In the genomic region with DNA sequence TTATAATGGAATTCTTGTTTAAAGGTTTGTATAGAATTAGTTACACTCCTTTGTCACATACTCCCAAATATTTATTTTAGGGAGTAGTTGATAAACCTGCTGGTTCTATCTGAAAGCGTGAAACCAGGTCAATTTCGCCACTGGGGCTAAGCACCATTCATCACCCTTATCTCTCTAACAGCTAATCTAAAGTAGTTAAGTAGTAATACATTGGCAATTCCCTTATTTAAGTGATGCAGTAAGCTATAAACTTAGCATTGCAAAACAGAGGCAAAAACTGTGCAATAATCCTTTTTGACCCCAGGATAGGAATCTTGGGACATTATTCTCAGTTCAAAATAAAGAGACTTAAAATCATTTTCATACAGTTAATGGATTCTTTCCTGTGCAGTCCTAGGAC, we compare ENCODE assay signal across 1 cellular context.
TF ChIP-seq lines count a peak whose summit lies in the region.

No MANE protein-coding gene starts in this region.

TF ChIP-seq in GM23338, 12 proteins besides CTCF, POLR2A, EP300 and RAD21 (continued from another document):
- TF ChIP-seq, protein P1, sequence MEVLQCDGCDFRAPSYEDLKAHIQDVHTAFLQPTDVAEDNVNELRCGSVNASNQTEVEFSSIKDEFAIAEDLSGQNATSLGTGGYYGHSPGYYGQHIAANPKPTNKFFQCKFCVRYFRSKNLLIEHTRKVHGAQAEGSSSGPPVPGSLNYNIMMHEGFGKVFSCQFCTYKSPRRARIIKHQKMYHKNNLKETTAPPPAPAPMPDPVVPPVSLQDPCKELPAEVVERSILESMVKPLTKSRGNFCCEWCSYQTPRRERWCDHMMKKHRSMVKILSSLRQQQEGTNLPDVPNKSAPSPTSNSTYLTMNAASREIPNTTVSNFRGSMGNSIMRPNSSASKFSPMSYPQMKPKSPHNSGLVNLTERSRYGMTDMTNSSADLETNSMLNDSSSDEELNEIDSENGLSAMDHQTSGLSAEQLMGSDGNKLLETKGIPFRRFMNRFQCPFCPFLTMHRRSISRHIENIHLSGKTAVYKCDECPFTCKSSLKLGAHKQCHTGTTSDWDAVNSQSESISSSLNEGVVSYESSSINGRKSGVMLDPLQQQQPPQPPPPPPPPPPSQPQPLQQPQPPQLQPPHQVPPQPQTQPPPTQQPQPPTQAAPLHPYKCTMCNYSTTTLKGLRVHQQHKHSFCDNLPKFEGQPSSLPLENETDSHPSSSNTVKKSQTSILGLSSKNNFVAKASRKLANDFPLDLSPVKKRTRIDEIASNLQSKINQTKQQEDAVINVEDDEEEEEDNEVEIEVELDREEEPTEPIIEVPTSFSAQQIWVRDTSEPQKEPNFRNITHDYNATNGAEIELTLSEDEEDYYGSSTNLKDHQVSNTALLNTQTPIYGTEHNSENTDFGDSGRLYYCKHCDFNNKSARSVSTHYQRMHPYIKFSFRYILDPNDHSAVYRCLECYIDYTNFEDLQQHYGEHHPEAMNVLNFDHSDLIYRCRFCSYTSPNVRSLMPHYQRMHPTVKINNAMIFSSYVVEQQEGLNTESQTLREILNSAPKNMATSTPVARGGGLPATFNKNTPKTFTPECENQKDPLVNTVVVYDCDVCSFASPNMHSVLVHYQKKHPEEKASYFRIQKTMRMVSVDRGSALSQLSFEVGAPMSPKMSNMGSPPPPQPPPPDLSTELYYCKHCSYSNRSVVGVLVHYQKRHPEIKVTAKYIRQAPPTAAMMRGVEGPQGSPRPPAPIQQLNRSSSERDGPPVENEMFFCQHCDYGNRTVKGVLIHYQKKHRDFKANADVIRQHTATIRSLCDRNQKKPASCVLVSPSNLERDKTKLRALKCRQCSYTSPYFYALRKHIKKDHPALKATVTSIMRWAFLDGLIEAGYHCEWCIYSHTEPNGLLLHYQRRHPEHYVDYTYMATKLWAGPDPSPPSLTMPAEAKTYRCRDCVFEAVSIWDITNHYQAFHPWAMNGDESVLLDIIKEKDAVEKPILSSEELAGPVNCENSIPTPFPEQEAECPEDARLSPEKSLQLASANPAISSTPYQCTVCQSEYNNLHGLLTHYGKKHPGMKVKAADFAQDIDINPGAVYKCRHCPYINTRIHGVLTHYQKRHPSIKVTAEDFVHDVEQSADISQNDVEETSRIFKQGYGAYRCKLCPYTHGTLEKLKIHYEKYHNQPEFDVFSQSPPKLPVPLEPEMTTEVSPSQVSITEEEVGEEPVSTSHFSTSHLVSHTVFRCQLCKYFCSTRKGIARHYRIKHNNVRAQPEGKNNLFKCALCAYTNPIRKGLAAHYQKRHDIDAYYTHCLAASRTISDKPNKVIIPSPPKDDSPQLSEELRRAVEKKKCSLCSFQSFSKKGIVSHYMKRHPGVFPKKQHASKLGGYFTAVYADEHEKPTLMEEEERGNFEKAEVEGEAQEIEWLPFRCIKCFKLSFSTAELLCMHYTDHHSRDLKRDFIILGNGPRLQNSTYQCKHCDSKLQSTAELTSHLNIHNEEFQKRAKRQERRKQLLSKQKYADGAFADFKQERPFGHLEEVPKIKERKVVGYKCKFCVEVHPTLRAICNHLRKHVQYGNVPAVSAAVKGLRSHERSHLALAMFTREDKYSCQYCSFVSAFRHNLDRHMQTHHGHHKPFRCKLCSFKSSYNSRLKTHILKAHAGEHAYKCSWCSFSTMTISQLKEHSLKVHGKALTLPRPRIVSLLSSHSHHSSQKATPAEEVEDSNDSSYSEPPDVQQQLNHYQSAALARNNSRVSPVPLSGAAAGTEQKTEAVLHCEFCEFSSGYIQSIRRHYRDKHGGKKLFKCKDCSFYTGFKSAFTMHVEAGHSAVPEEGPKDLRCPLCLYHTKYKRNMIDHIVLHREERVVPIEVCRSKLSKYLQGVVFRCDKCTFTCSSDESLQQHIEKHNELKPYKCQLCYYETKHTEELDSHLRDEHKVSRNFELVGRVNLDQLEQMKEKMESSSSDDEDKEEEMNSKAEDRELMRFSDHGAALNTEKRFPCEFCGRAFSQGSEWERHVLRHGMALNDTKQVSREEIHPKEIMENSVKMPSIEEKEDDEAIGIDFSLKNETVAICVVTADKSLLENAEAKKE (CRISPR knock-in tag; IDR thresholded peaks at IDR 0.05), result no peak
- TF ChIP-seq JUNB (IDR thresholded peaks at IDR 0.05; ENCODE audit: unreplicated experiment) (no peak), ZNF331 (CRISPR knock-in tag; IDR thresholded peaks at IDR 0.05; ENCODE audit: low read depth) (no peak), ZNF114 (CRISPR knock-in tag; IDR thresholded peaks at IDR 0.05) (no peak), NANOG (IDR thresholded peaks at IDR 0.05; ENCODE audit: borderline replicate concordance) (no peak), POLR2AphosphoS5 (IDR thresholded peaks at IDR 0.05; ENCODE audit: low read depth) (no peak)
